ENCODE assay signal across 25 cellular contexts in the genomic region with DNA sequence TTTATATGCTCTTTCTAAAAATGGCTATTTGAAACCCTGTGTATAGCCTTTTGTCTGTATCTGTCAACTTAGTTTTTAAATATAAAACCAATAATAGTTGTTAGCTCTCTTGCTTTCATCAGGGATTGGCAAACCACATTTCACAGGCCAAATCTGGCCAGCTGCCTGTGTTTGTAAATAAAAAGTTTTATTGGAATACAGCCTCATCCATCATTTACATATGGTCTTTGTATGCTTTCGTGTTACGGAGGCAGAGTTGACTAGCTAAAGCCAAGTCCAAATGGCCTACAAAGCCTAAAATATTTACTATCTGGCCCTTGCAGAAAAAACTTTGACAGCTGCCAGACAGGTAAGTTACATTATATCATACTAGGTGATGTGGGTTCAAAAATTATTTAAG.
"Had no signal": no experiment of that assay in that cellular context is flagged by ENCODE, and none has a peak within 500 bp of the region (broad histone marks: within the 10 kb centered on the region; RNA-seq: fewer than 3 reads in every experiment).

No MANE protein-coding gene starts in this region.

- H3K4me3 ChIP-seq: esophagus squamous epithelium, gastrocnemius medialis, left lung, lower lobe of right lung, pancreas, smooth muscle cell, stomach, testis, tibial artery, upper lobe of left lung had no signal

- H3K27ac ChIP-seq: esophagus squamous epithelium, left lung, lower lobe of right lung, neutrophil, stomach, testis, tibial artery, upper lobe of left lung had no signal

- DNase-seq: cortex of kidney; effector memory CD8-positive, alpha-beta T cell; erythroblast; esophagus squamous epithelium; foreskin fibroblast; gastrocnemius medialis; head of caudate nucleus; kidney; left lung; lower lobe of right lung; naive thymus-derived CD8-positive, alpha-beta T cell; pancreas; stimulated activated CD4-positive, alpha-beta T cell treated with anti-CD3 and anti-CD28 coated beads, Interleukin-12 subunit alpha, Interleukin-12 subunit beta, amount 100 ng/mL, for 4 hours; stimulated activated CD4-positive, alpha-beta T cell treated with anti-CD3 and anti-CD28 coated beads, Interleukin-1b, Interleukin-23, amount 100 ng/mL, for 48 hours; stimulated activated CD4-positive, alpha-beta T cell treated with anti-CD3 and anti-CD28 coated beads, Interleukin-4, amount 100 ng/mL, for 1 hour; stimulated activated CD8-positive, alpha-beta memory T cell treated with anti-CD3 and anti-CD28 coated beads, Interleukin-4, amount 100 ng/mL, for 48 hours; stimulated activated naive CD4-positive, alpha-beta T cell; stomach; testis; tibial artery; upper lobe of left lung had no signal

- ATAC-seq: effector memory CD8-positive, alpha-beta T cell; gastrocnemius medialis; left lung; lower lobe of right lung; naive thymus-derived CD8-positive, alpha-beta T cell had no signal

- H3K36me3 ChIP-seq: esophagus squamous epithelium, gastrocnemius medialis, left lung, lower lobe of right lung, neutrophil, pancreas, stomach, tibial artery, upper lobe of left lung had no signal

- H3K9me3 ChIP-seq: esophagus squamous epithelium, gastrocnemius medialis, left lung, lower lobe of right lung, neutrophil, pancreas, stomach, testis, tibial artery, upper lobe of left lung had no signal

- H3K4me1 ChIP-seq: esophagus squamous epithelium, left lung, lower lobe of right lung, upper lobe of left lung had no signal

- FAIRE-seq: endometrium, urothelium cell line had no signal

- H3K27me3 ChIP-seq: esophagus squamous epithelium, gastrocnemius medialis, left lung, neutrophil, pancreas, stomach, testis, tibial artery, upper lobe of left lung had no signal

- H3K4me2 ChIP-seq: smooth muscle cell had no signal
